In genomic region chr15:83012038-83012490, GRCh38 we compare ENCODE assay signal across 8 cellular contexts. TPM values are rescaled to one million over a fixed set of nuclear protein-coding genes. Genes with fewer than 3 reads are reported as not detected.
DNase-seq lines count a peak whose midpoint lies in the region; ATAC-seq and TF ChIP-seq lines count a peak whose summit lies in the region.

No MANE protein-coding gene starts in this region.

- H3K4me3 ChIP-seq in smooth muscle cell, result peak overlapping the region; percentile 70

- H4K20me1 ChIP-seq in smooth muscle cell (ENCODE audit: low read depth), result no peaks in the 10 kb centered on the region

- CTCF ChIA-PET in T-cell (lab: Charles Lee), result interaction anchor here in 1 of 2 donors (0.8 to 2.3 kb wide), 4 partner anchors 11 to 471 kb away, joined by 3 to 18 read pairs (median 8); partner anchors contain the start of genes RAMAC and RPS17

- no peaks in the 10 kb centered on the region for H3K27me3 Mint-ChIP-seq in T-cell

- H3K27me3 ChIP-seq in smooth muscle cell (ENCODE audit: low read depth), result no peaks in the 10 kb centered on the region

- H3K9ac ChIP-seq in smooth muscle cell (ENCODE audit: low read depth), result peak overlapping the region; percentile 1

- peaks cover 13% of the 10 kb centered on the region for H3K36me3 Mint-ChIP-seq in T-cell

- H3K4me2 ChIP-seq in smooth muscle cell, result peak overlapping the region; percentile 89

- peak overlapping the region; percentile 87 to 99 (median 98) for H3K4me3 Mint-ChIP-seq in T-cell

- no peaks in the 10 kb centered on the region for H3K9me3 ChIP-seq in smooth muscle cell (replicated peaks; ENCODE audit: low read depth)

- DNase-seq in NCI-H446 (lab: John Stamatoyannopoulos, UW), result peak; percentile 18 to 29
- DNase-seq in NCI-H446 treated with DMSO at 0.1 percent for 48 hours (lab: John Stamatoyannopoulos, UW), result no peak
- no peak for DNase-seq in T-cell
- peak; percentile 15 for DNase-seq in foreskin melanocyte
- no peak for DNase-seq in smooth muscle cell (lab: John Stamatoyannopoulos, UW; ENCODE audit: unreplicated experiment)
- no peak for DNase-seq in hypothalamus (lab: John Stamatoyannopoulos, UW)
- DNase-seq in NCI-H524 (lab: John Stamatoyannopoulos, UW), result no peak

- H3K9me3 Mint-ChIP-seq in T-cell, result no peaks in the 10 kb centered on the region

- no peak overlapping the region for H3K27ac ChIP-seq in smooth muscle cell (ENCODE audit: low read depth)

- peak overlapping the region; percentile 89 to 93 for H3K27ac Mint-ChIP-seq in T-cell

- WGBS in smooth muscle cell (ENCODE audit: low lambda C conversion rate), result 74% methylated on average over 13 of the region's 13 CpGs

- H3K79me2 ChIP-seq in smooth muscle cell (ENCODE audit: low read depth), result peaks cover 18% of the 10 kb centered on the region

- H3K36me3 ChIP-seq in smooth muscle cell (ENCODE audit: low read depth), result no peaks in the 10 kb centered on the region

- H2AFZ ChIP-seq in smooth muscle cell (ENCODE audit: low read depth), result peak overlapping the region; percentile 62

- ATAC-seq in T-cell (replicated peaks in 1 of 4) (no peak), HG03378 (IDR thresholded peaks at IDR 0.05; ENCODE audit: unreplicated experiment) (no peak)

- peaks cover 48 to 54% (median 53%) of the 10 kb centered on the region in 3 donors for H3K4me1 Mint-ChIP-seq in T-cell

- H3F3A ChIP-seq in smooth muscle cell (ENCODE audit: low read depth), result no peaks in the 10 kb centered on the region

- H3K4me1 ChIP-seq in smooth muscle cell (ENCODE audit: low read depth), result peaks cover 15% of the 10 kb centered on the region

- TF ChIP-seq CTCF in smooth muscle cell (IDR thresholded peaks at IDR 0.05; ENCODE audit: borderline replicate concordance, insufficient read depth, poor library complexity, severe bottlenecking), result no peak

- POLR2A ChIA-PET in T-cell (lab: Charles Lee), result no interaction called here

RNA-seq across cellular contexts. Expression of gene C15orf40, which starts 0.6 kb away (rescaled TPM):
- 10 to 100 TPM; 13.8 to 40.5 (median 37.7) TPM for total RNA-seq in T-cell
- total RNA-seq in smooth muscle cell, result 4.2 and 14.3 TPM in 2 replicates
- 19.3 and 29.0 TPM in 2 replicates for polyA plus RNA-seq in smooth muscle cell

RNA-seq across cellular contexts. Expression of gene RAMAC, which starts 26.1 kb away (rescaled TPM):
- total RNA-seq in T-cell (10 to 100 TPM; 15.7 to 21.4 (median 17.4) TPM), smooth muscle cell (45.6 and 56.6 TPM in 2 replicates)
- polyA plus RNA-seq in smooth muscle cell, result 59.2 and 61.1 TPM in 2 replicates

RNA-seq across cellular contexts. Expression of gene BTBD1, which starts 55.0 kb away (rescaled TPM):
- 10 to 100 TPM; 34.8 to 38.4 (median 36.2) TPM for total RNA-seq in T-cell
- total RNA-seq in smooth muscle cell, result 75.2 and 84.2 TPM in 2 replicates
- polyA plus RNA-seq in smooth muscle cell, result 39.3 and 43.2 TPM in 2 replicates

RNA-seq across cellular contexts. Expression of gene HOMER2, which starts 59.5 kb away (rescaled TPM):
- total RNA-seq in T-cell (1 to 10 TPM; 2.7 to 9.1 (median 7.3) TPM), smooth muscle cell (16.7 and 18.8 TPM in 2 replicates)
- 3.1 and 9.9 TPM in 2 replicates for polyA plus RNA-seq in smooth muscle cell

Comparison
In these comparisons a context has a peak if more than half of its experiments do, and no peak if none do; other contexts are left out.
1. DNase-seq: peak in NCI-H446 (2 of 2) and foreskin melanocyte (single experiment); none in NCI-H446 treated with DMSO at 0.1 percent for 48 hours (single experiment), T-cell (0 of 34), smooth muscle cell (single experiment), hypothalamus (0 of 51) and NCI-H524 (0 of 2).